Comparison of ENCODE assay signal across 8 cellular contexts in the genomic region with DNA sequence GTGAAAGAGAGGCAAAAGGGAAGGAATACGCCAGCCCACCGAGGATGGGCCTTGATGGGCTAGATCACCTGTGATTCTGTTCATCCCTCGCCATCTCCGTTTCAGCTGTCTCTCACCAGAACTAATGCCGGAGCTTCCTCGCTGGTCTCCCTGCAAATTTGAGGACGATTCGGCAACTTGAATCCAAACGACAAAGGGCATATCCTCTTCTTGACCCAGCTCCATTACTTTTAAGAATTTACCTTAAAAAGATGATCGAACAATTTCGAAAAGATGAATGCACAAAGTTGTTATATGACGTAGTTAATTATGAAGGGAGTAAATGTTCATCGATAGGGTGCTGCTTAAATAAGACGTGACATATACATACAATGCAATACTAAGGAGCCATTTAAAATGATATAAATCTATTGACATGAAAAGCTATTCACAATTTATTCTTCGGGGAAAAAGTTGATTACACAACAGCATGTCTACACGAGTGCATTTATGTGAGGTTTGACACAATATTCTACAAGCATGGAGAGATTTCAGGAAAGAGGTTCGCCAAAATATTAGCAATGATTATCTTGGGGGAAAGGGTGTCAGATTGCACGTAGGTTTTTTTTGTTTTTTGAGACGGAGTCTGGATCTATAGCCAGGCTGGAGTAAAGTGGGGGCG. TPM values are rescaled to one million over a fixed set of nuclear protein-coding genes. Genes with fewer than 3 reads are reported as not detected.
A peak's percentile ranks its signal among the peaks of the same experiment; 100 is the strongest.
DNase-seq lines count a peak whose midpoint lies in the region; ATAC-seq, FAIRE-seq and TF ChIP-seq lines count a peak whose summit lies in the region.

No MANE protein-coding gene starts in this region.

- H3K36me3 ChIP-seq in CD8-positive, alpha-beta T cell (ENCODE audit: insufficient read depth, low read length) = no peaks in the 10 kb centered on the region
- no peaks in the 10 kb centered on the region for H3K36me3 ChIP-seq in GM23248 (ENCODE audit: low read depth)
- H3K36me3 ChIP-seq in transverse colon = no peaks in the 10 kb centered on the region

- no peak for FAIRE-seq in HTR-8/SVneo (lab: Jason Lieb, UNC)

- 17 to 20% methylated on average over 20 of the region's 20 CpGs for WGBS in GM23248 (ENCODE audit: low coverage in 1 of 2, low lambda C conversion rate in 2 of 2, missing lambda C conversion rate in 2 of 2), 2 experiments
- 20 to 34% methylated on average over 2 to 20 of the region's 20 CpGs for WGBS in transverse colon (ENCODE audit: low coverage in 1 of 2), 2 donors

- peaks cover 43% of the 10 kb centered on the region for H3K4me1 Mint-ChIP-seq in CD8-positive, alpha-beta T cell (ENCODE audit: low read depth)
- peaks cover 29% of the 10 kb centered on the region for H3K4me1 Mint-ChIP-seq in activated T-helper 2 cell treated with anti-CD3 and anti-CD28 coated beads, Interferon-gamma antibody, Interleukin-2, Interleukin-4, amounts not matched to agents 10 μg/mL and 5 μg/mL and 100 μg/mL, durations not matched to agents 14 hours and 24 hours and 36 hours (ENCODE audit: low read depth)

- H3K4me1 ChIP-seq in CD8-positive, alpha-beta T cell (ENCODE audit: insufficient read depth, low read length) = peaks cover 20% of the 10 kb centered on the region
- H3K4me1 ChIP-seq in GM23248 (ENCODE audit: insufficient read depth) (peaks cover 18% of the 10 kb centered on the region), transverse colon (peaks cover 6 to 38% (median 12%) of the 10 kb centered on the region in 4 donors)

- no peaks in the 10 kb centered on the region for H3K27me3 ChIP-seq in CD8-positive, alpha-beta T cell (ENCODE audit: insufficient read depth, low read length)
- H3K27me3 ChIP-seq in GM23248 (replicated peaks; ENCODE audit: insufficient read depth) = no peaks in the 10 kb centered on the region
- H3K27me3 ChIP-seq in transverse colon = no peaks in the 10 kb centered on the region

- no peak for TF ChIP-seq EP300 in transverse colon (IDR thresholded peaks at IDR 0.05; ENCODE audit: low read depth)

- no peaks in the 10 kb centered on the region for H3K27me3 Mint-ChIP-seq in CD8-positive, alpha-beta T cell (ENCODE audit: low read depth)
- peaks cover 2% of the 10 kb centered on the region for H3K27me3 Mint-ChIP-seq in activated T-helper 2 cell treated with anti-CD3 and anti-CD28 coated beads, Interferon-gamma antibody, Interleukin-2, Interleukin-4, amounts not matched to agents 10 μg/mL and 5 μg/mL and 100 μg/mL, durations not matched to agents 14 hours and 24 hours and 36 hours (ENCODE audit: low read depth)

- POLR2A ChIA-PET in CD8-positive, alpha-beta T cell (lab: Charles Lee) = interaction anchor here (0.5 to 1.5 kb wide), 6 partner anchors 36 to 303 kb away, joined by 3 to 7 read pairs (median 4); a partner anchor contains a TSS

- H3F3A ChIP-seq in GM23248 (ENCODE audit: insufficient read depth) = 0 out of 2 replicates have a peak, but pooled peaks cover 5% of the 10 kb centered on the region

- H3K9me3 Mint-ChIP-seq in CD8-positive, alpha-beta T cell = no peaks in the 10 kb centered on the region
- H3K9me3 Mint-ChIP-seq in activated T-helper 2 cell treated with anti-CD3 and anti-CD28 coated beads, Interferon-gamma antibody, Interleukin-2, Interleukin-4, amounts not matched to agents 10 μg/mL and 5 μg/mL and 100 μg/mL, durations not matched to agents 14 hours and 24 hours and 36 hours = no peaks in the 10 kb centered on the region

- peak overlapping the region; percentile 76 for H3K27ac ChIP-seq in CD8-positive, alpha-beta T cell (ENCODE audit: low read depth, low read length)
- H3K27ac ChIP-seq in GM23248 = peak overlapping the region; percentile 59
- H3K27ac ChIP-seq in transverse colon = peak overlapping the region; percentile 81 to 87 (median 86)

- H3K9me3 ChIP-seq in CD8-positive, alpha-beta T cell (ENCODE audit: low read length) = no peaks in the 10 kb centered on the region
- H3K9me3 ChIP-seq in GM23248 (ENCODE audit: low read depth) (no peaks in the 10 kb centered on the region), transverse colon (no peaks in the 10 kb centered on the region)

- H3K9me2 ChIP-seq in GM23248 (ENCODE audit: insufficient read depth) = no peaks in the 10 kb centered on the region

- peak overlapping the region; percentile 82 for H3K9ac ChIP-seq in GM23248

- peak overlapping the region; percentile 90 for H3K27ac Mint-ChIP-seq in CD8-positive, alpha-beta T cell
- peak overlapping the region; percentile 88 for H3K27ac Mint-ChIP-seq in activated T-helper 2 cell treated with anti-CD3 and anti-CD28 coated beads, Interferon-gamma antibody, Interleukin-2, Interleukin-4, amounts not matched to agents 10 μg/mL and 5 μg/mL and 100 μg/mL, durations not matched to agents 14 hours and 24 hours and 36 hours

- DNase-seq in CD8-positive, alpha-beta T cell = no peak
- DNase-seq in GM23248 = no peak
- DNase-seq in activated T-helper 2 cell treated with anti-CD3 and anti-CD28 coated beads, Interferon-gamma antibody, Interleukin-2, Interleukin-4, amounts not matched to agents 10 μg/mL and 5 μg/mL and 100 μg/mL, durations not matched to agents 14 hours and 24 hours and 36 hours (ENCODE audit: low spot score) = no peak
- DNase-seq in left lobe of liver (ENCODE audit: low spot score) = no peak
- DNase-seq in transverse colon = no peak
- DNase-seq in HTR-8/SVneo (ENCODE audit: insufficient read length, low spot score) = no peak
- no peak for DNase-seq in nucleus accumbens (lab: John Stamatoyannopoulos, UW)

- peak overlapping the region; percentile 99 for H3K4me3 ChIP-seq in CD8-positive, alpha-beta T cell (ENCODE audit: low read depth, low read length)
- H3K4me3 ChIP-seq in GM23248 (peak overlapping the region; percentile 91), transverse colon (peak overlapping the region; percentile 44 to 99 (median 76))

- TF ChIP-seq POLR2A in transverse colon (IDR thresholded peaks at IDR 0.05) (no peak), GM18505 (IDR thresholded peaks at IDR 0.05; ENCODE audit: borderline replicate concordance, extremely low read depth, insufficient read depth, insufficient read length) (no peak)

- no peak for ATAC-seq in CD8-positive, alpha-beta T cell
- ATAC-seq in left lobe of liver = peak; percentile 1
- ATAC-seq in GM18505 (IDR thresholded peaks at IDR 0.05; ENCODE audit: unreplicated experiment) = no peak

- H3K4me2 ChIP-seq in GM23248 (ENCODE audit: unreplicated experiment) = peak overlapping the region; percentile 89

- H3K36me3 Mint-ChIP-seq in CD8-positive, alpha-beta T cell = peaks cover 7% of the 10 kb centered on the region
- peaks cover 5% of the 10 kb centered on the region for H3K36me3 Mint-ChIP-seq in activated T-helper 2 cell treated with anti-CD3 and anti-CD28 coated beads, Interferon-gamma antibody, Interleukin-2, Interleukin-4, amounts not matched to agents 10 μg/mL and 5 μg/mL and 100 μg/mL, durations not matched to agents 14 hours and 24 hours and 36 hours (ENCODE audit: low read depth)

- H3K4me3 Mint-ChIP-seq in CD8-positive, alpha-beta T cell = peak overlapping the region; percentile 90
- peak overlapping the region; percentile 95 for H3K4me3 Mint-ChIP-seq in activated T-helper 2 cell treated with anti-CD3 and anti-CD28 coated beads, Interferon-gamma antibody, Interleukin-2, Interleukin-4, amounts not matched to agents 10 μg/mL and 5 μg/mL and 100 μg/mL, durations not matched to agents 14 hours and 24 hours and 36 hours (ENCODE audit: low read depth)

- in situ Hi-C loops in GM23248 (cut with MboI) (no loop called here), transverse colon (cut with MboI; ENCODE audit: low pct_ligation_motif_present in 1 of 4, low pct_unique_long_range_greater_than_20kb in 1 of 4, low sequenced_read_pairs in 3 of 4) (no loop called here)

- TF ChIP-seq CTCF in CD8-positive, alpha-beta T cell (IDR thresholded peaks at IDR 0.05) = no peak
- no peak for TF ChIP-seq CTCF in transverse colon (IDR thresholded peaks at IDR 0.05)

- H3K79me2 ChIP-seq in GM23248 (ENCODE audit: insufficient read depth) = peaks cover 40% of the 10 kb centered on the region

- no peaks in the 10 kb centered on the region; the same call in 1 of the 2 replicates for H4K20me1 ChIP-seq in GM23248 (ENCODE audit: insufficient read depth)

- CTCF ChIA-PET in CD8-positive, alpha-beta T cell (lab: Charles Lee) = interaction anchor here (1.0 to 1.3 kb wide), 3 partner anchors 18 to 62 kb away, joined by 3 to 7 read pairs (median 4); no protein-coding TSS in a partner anchor

- peak overlapping the region; percentile 99 for H2AFZ ChIP-seq in GM23248

- intact Hi-C loops in CD8-positive, alpha-beta T cell (cut with DNase I, micrococcal nuclease) = loop anchor here (1.0 to 10.0 kb wide), 17 partner anchors 48 to 1672 kb away; a partner anchor contains a TSS
- intact Hi-C loops in activated T-helper 2 cell treated with anti-CD3 and anti-CD28 coated beads, Interferon-gamma antibody, Interleukin-2, Interleukin-4, amounts not matched to agents 10 μg/mL and 5 μg/mL and 100 μg/mL, durations not matched to agents 14 hours and 24 hours and 36 hours (cut with micrococcal nuclease) = loop anchor here (1.0 to 2.0 kb wide), 2 partner anchors 48 to 180 kb away; no protein-coding TSS in a partner anchor
- intact Hi-C loops in transverse colon (cut with DNase I; ENCODE audit: low total_unique reads) = no loop called here

RNA-seq across cellular contexts. Expression of a gene that starts 0.9 kb away (rescaled TPM):
- total RNA-seq in CD8-positive, alpha-beta T cell = 10 to 100 TPM; 18.4 to 18.8 TPM
- 26.4 and 26.7 TPM in 2 replicates for total RNA-seq in GM23248 (2014; rRNA removed; shearing (Covaris generic))
- 8.2 and 9.1 TPM in 2 replicates for polyA plus RNA-seq in GM23248 (2016; fragmentation: Nextera tagmentation; extraction: Ambion mirVana)
- 19.2 and 19.3 TPM in 2 replicates for total RNA-seq in activated T-helper 2 cell treated with anti-CD3 and anti-CD28 coated beads, Interferon-gamma antibody, Interleukin-2, Interleukin-4, amounts not matched to agents 10 μg/mL and 5 μg/mL and 100 μg/mL, durations not matched to agents 14 hours and 24 hours and 36 hours
- total RNA-seq in left lobe of liver (19.9 TPM), transverse colon (10 to 100 TPM; 17.5 to 43.4 (median 23.3) TPM)

RNA-seq across cellular contexts. Expression of a gene that starts 47.5 kb away (rescaled TPM):
- total RNA-seq in CD8-positive, alpha-beta T cell = 10 to 100 TPM; 23.1 to 25.7 TPM
- not detected in 2 replicates for total RNA-seq in GM23248 (2014; rRNA removed; shearing (Covaris generic))
- polyA plus RNA-seq in GM23248 (2016; fragmentation: Nextera tagmentation; extraction: Ambion mirVana) = not detected in 2 replicates
- 1.2 and 1.4 TPM in 2 replicates for total RNA-seq in activated T-helper 2 cell treated with anti-CD3 and anti-CD28 coated beads, Interferon-gamma antibody, Interleukin-2, Interleukin-4, amounts not matched to agents 10 μg/mL and 5 μg/mL and 100 μg/mL, durations not matched to agents 14 hours and 24 hours and 36 hours
- total RNA-seq in left lobe of liver = 1.3 TPM
- 10 to 100 TPM in 1 of 4 donors, 1 to 10 TPM in 3; 7.2 to 23.5 (median 9.6) TPM for total RNA-seq in transverse colon
